In the genomic region with DNA sequence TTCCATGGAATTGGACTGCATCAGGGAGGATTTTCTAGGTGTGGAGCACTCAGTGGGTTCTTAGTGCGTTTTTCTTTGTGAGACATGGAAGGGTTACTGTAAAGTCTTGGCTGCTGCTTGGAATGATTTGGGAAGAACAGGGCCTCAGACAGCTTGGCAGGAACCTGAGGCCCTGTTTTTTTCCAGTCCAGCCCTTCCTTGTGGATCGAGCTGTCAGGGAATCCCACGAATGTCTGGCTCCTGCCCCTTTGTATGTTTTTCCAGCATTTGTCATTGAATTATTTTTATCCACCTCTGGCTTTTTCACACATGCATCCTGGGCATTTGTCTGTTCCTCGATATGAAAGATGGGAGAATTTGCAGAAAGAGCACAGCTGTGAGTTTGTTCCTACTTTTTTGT, we compare ENCODE assay signal across 1 cellular context.
TF ChIP-seq lines count a peak whose summit lies in the region.

No MANE protein-coding gene starts in this region.

TF ChIP-seq in IMR-90, 13 proteins besides CTCF, POLR2A, EP300 and RAD21 (continued from another document):
- TF ChIP-seq, protein P1, sequence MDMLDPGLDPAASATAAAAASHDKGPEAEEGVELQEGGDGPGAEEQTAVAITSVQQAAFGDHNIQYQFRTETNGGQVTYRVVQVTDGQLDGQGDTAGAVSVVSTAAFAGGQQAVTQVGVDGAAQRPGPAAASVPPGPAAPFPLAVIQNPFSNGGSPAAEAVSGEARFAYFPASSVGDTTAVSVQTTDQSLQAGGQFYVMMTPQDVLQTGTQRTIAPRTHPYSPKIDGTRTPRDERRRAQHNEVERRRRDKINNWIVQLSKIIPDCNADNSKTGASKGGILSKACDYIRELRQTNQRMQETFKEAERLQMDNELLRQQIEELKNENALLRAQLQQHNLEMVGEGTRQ (IDR thresholded peaks at IDR 0.05; ENCODE audit: low read depth, low read length) = no peak
- TF ChIP-seq, protein P2, sequence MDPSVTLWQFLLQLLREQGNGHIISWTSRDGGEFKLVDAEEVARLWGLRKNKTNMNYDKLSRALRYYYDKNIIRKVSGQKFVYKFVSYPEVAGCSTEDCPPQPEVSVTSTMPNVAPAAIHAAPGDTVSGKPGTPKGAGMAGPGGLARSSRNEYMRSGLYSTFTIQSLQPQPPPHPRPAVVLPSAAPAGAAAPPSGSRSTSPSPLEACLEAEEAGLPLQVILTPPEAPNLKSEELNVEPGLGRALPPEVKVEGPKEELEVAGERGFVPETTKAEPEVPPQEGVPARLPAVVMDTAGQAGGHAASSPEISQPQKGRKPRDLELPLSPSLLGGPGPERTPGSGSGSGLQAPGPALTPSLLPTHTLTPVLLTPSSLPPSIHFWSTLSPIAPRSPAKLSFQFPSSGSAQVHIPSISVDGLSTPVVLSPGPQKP (IDR thresholded peaks at IDR 0.05; ENCODE audit: borderline replicate concordance, low read depth, low read length) = no peak
- no peak for TF ChIP-seq FOS (IDR thresholded peaks at IDR 0.05; ENCODE audit: low read depth, low read length)
- no peak for TF ChIP-seq RFX5 (IDR thresholded peaks at IDR 0.05; ENCODE audit: low read depth, low read length)
- no peak for TF ChIP-seq MXI1 (IDR thresholded peaks at IDR 0.05; ENCODE audit: borderline replicate concordance, low read depth, low read length)
- no peak for TF ChIP-seq BHLHE40 (IDR thresholded peaks at IDR 0.05; ENCODE audit: low read depth, low read length)
